Comparison of ENCODE assay signal across 12 cellular contexts in genomic region chr17:7881655-7882054, GRCh38. TPM values are rescaled to one million over a fixed set of nuclear protein-coding genes. Genes with fewer than 3 reads are reported as not detected.
DNase-seq lines count a peak whose midpoint lies in the region; ATAC-seq lines count a peak whose summit lies in the region.
"Had no signal": no experiment of that assay in that cellular context is flagged by ENCODE, and none has a peak within 500 bp of the region (broad histone marks: within the 10 kb centered on the region; RNA-seq: fewer than 3 reads in every experiment).

No MANE protein-coding gene starts in this region.

- H3K4me1 ChIP-seq in GM23248 (ENCODE audit: insufficient read depth): peaks cover 9% of the 10 kb centered on the region; the same call in 1 of the 2 replicates

- H3K36me3 ChIP-seq in GM23248 (ENCODE audit: low read depth): 0 out of 2 replicates have a peak, but pooled peaks cover 8% of the 10 kb centered on the region

- no peaks in the 10 kb centered on the region for H3K27me3 ChIP-seq in GM23248 (replicated peaks; ENCODE audit: insufficient read depth)

- H2AFZ ChIP-seq in GM23248: no peak overlapping the region

- H3K9ac ChIP-seq in GM23248: no peak overlapping the region

- peaks cover 14% of the 10 kb centered on the region for H3F3A ChIP-seq in GM23248 (ENCODE audit: insufficient read depth)

- H3K9me3 ChIP-seq in GM23248 (ENCODE audit: low read depth): no peaks in the 10 kb centered on the region
- H3K9me3 ChIP-seq: A549 had no signal

- no peak overlapping the region for H3K27ac ChIP-seq in GM23248

- no peak overlapping the region for H3K4me2 ChIP-seq in GM23248 (ENCODE audit: unreplicated experiment)
- H3K4me2 ChIP-seq: A549 had no signal

- no peaks in the 10 kb centered on the region for H3K79me2 ChIP-seq in GM23248 (ENCODE audit: insufficient read depth)

- WGBS in GM23248 (ENCODE audit: low coverage in 1 of 2, low lambda C conversion rate in 2 of 2, missing lambda C conversion rate in 2 of 2), 2 experiments: 46 to 53% methylated on average over 3 of the region's 3 CpGs

- H3K4me3 ChIP-seq in GM23248: no peak overlapping the region
- H3K4me3 ChIP-seq: A549 had no signal

- DNase-seq in NCI-H1417 (lab: John Stamatoyannopoulos, UW) (peak; percentile 17 to 74 (median 35)), NCI-H1417 treated with DMSO at 0.1 percent for 48 hours (lab: John Stamatoyannopoulos, UW) (no peak), NCI-H446 treated with DMSO at 0.1 percent for 48 hours (lab: John Stamatoyannopoulos, UW) (peak; percentile 77), cerebellar nuclear complex (lab: John Stamatoyannopoulos, UW) (peak; percentile 36 to 87), superior temporal gyrus (ENCODE audit: extremely low spot score) (peak; percentile 53), COR-L47 (lab: John Stamatoyannopoulos, UW) (no peak), GM23248 (no peak)
- DNase-seq: NCI-H1930; stimulated activated CD4-positive, alpha-beta T cell treated with anti-CD3 and anti-CD28 coated beads, Interleukin-2, amount 100 ng/mL, for 48 hours had no signal

- H4K20me1 ChIP-seq in GM23248 (ENCODE audit: insufficient read depth): no peaks in the 10 kb centered on the region

- in situ Hi-C loops in GM23248 (cut with MboI): no loop called here

- no peaks in the 10 kb centered on the region for H3K9me2 ChIP-seq in GM23248 (ENCODE audit: insufficient read depth)

- ATAC-seq in GM21526 (IDR thresholded peaks at IDR 0.05; ENCODE audit: low FRiP score, unreplicated experiment): no peak
- ATAC-seq: A549, HCT116 had no signal

RNA-seq across cellular contexts. Expression of gene CHD3, which starts 6.9 kb away (rescaled TPM):
- total RNA-seq in GM23248 (2014; rRNA removed; shearing (Covaris generic)): 56.5 and 73.6 TPM in 2 replicates
- 14.0 and 16.0 TPM in 2 replicates for polyA plus RNA-seq in GM23248 (2016; fragmentation: Nextera tagmentation; extraction: Ambion mirVana)

RNA-seq across cellular contexts. Expression of gene CYB5D1, which starts 23.9 kb away (rescaled TPM):
- 11.0 and 20.6 TPM in 2 replicates for total RNA-seq in GM23248 (2014; rRNA removed; shearing (Covaris generic))
- 8.6 and 9.9 TPM in 2 replicates for polyA plus RNA-seq in GM23248 (2016; fragmentation: Nextera tagmentation; extraction: Ambion mirVana)

RNA-seq across cellular contexts. Expression of gene NAA38, which starts 24.3 kb away (rescaled TPM):
- 70.4 and 71.5 TPM in 2 replicates for total RNA-seq in GM23248 (2014; rRNA removed; shearing (Covaris generic))
- polyA plus RNA-seq in GM23248 (2016; fragmentation: Nextera tagmentation; extraction: Ambion mirVana): 185 and 196 TPM in 2 replicates

RNA-seq across cellular contexts. Expression of gene TMEM88, which starts 26.8 kb away (rescaled TPM):
- not detected in 2 replicates for total RNA-seq in GM23248 (2014; rRNA removed; shearing (Covaris generic))
- 0.23 TPM in 1 of 2 replicates, not detected in the other for polyA plus RNA-seq in GM23248 (2016; fragmentation: Nextera tagmentation; extraction: Ambion mirVana)

RNA-seq across cellular contexts. Expression of gene RNF227, which starts 34.4 kb away (rescaled TPM):
- total RNA-seq in GM23248 (2014; rRNA removed; shearing (Covaris generic)): 4.3 and 15.3 TPM in 2 replicates
- 3.1 and 4.3 TPM in 2 replicates for polyA plus RNA-seq in GM23248 (2016; fragmentation: Nextera tagmentation; extraction: Ambion mirVana)

Comparison
In these comparisons a context has a peak if more than half of its experiments do, and no peak if none do; other contexts are left out.
1. DNase-seq: peak in NCI-H1417 (3 of 3), NCI-H446 treated with DMSO at 0.1 percent for 48 hours (single experiment), cerebellar nuclear complex (2 of 2) and superior temporal gyrus (single experiment); none in NCI-H1417 treated with DMSO at 0.1 percent for 48 hours (single experiment), COR-L47 (single experiment) and GM23248 (single experiment).